In genomic region chr6:37171970-37172812, GRCh38 we compare ENCODE assay signal across 8 cellular contexts. TPM values are rescaled to one million over a fixed set of nuclear protein-coding genes. Genes with fewer than 3 reads are reported as not detected.
DNase-seq lines count a peak whose midpoint lies in the region; ATAC-seq and TF ChIP-seq lines count a peak whose summit lies in the region.

No MANE protein-coding gene starts in this region.

- H3K4me3 ChIP-seq in HL-60 (replicated peaks; ENCODE audit: insufficient read depth, low read length), result peak overlapping the region; percentile 89

- TF ChIP-seq CTCF in HL-60 (IDR thresholded peaks at IDR 0.05; ENCODE audit: insufficient read depth, low read length), result peak; percentile 75

- H3K27me3 ChIP-seq in HL-60 (ENCODE audit: insufficient read depth, poor library complexity, severe bottlenecking), result no peaks in the 10 kb centered on the region

- DNase-seq in DMS53 (lab: John Stamatoyannopoulos, UW) (peak; percentile 89), HL-60 (ENCODE audit: low read depth in 1 of 2, low spot score in 1 of 2) (peak; percentile 71 to 93), NCI-H774 (lab: John Stamatoyannopoulos, UW) (peak; percentile 79), dermis blood vessel endothelial cell (peak; percentile 85), left lobe of liver (ENCODE audit: low spot score) (peak; percentile 90)
- peak; percentile 84 to 90 for DNase-seq in activated CD4-positive, alpha-beta T cell treated with anti-CD3 and anti-CD28 coated beads, Interleukin-2, amount 50 U/mL, for 24 hours (ENCODE audit: low read depth in 1 of 2, low spot score in 1 of 2)
- peak; percentile 90 for DNase-seq in stimulated activated CD4-positive, alpha-beta T cell treated with anti-CD3 and anti-CD28 coated beads, Interleukin-1b, Interleukin-23, amount 100 ng/mL, for 48 hours

- peak overlapping the region; percentile 41 for H3K27ac ChIP-seq in HL-60 (replicated peaks)

- ATAC-seq in left lobe of liver (peak; percentile 47), GM19467 (IDR thresholded peaks at IDR 0.05; ENCODE audit: unreplicated experiment) (no peak)

RNA-seq across cellular contexts. Expression of gene PIM1, which starts 2.2 kb away (rescaled TPM):
- total RNA-seq in dermis blood vessel endothelial cell, result 1.3 and 2.6 TPM in 2 replicates
- total RNA-seq in left lobe of liver, result 5.7 TPM
